Comparison of ENCODE assay signal across 40 cellular contexts in genomic region chr6:129817332-129817731, GRCh38. TPM values are rescaled to one million over a fixed set of nuclear protein-coding genes. Genes with fewer than 3 reads are reported as not detected.
"Had no signal": no experiment of that assay in that cellular context is flagged by ENCODE, and none has a peak within 500 bp of the region (broad histone marks: within the 10 kb centered on the region; RNA-seq: fewer than 3 reads in every experiment).

No MANE protein-coding gene starts in this region.

- H3K27me3 ChIP-seq: brain microvascular endothelial cell, MG63 had no signal

- H3K9me3 Mint-ChIP-seq: activated B cell treated with CpG ODN at 0.5 μM for 24 hours; activated naive CD4-positive, alpha-beta T cell treated with anti-CD3 and anti-CD28 coated beads for 36 hours; activated naive CD4-positive, alpha-beta T cell treated with anti-CD3 and anti-CD28 coated beads, Interleukin-2, amount 50 U/mL, for 72 hours; activated T-cell treated with anti-CD3 and anti-CD28 coated beads, Interleukin-2, amount 50 U/mL, for 4 hours; activated T-helper 1 cell treated with anti-CD3 and anti-CD28 coated beads, Interleukin-12 subunit alpha, Interleukin-12 subunit beta, Interleukin-2, Interleukin-4 antibody, amounts not matched to agents 30 ng/mL and 10 ng/mL and 1 ng/mL, durations not matched to agents 14 hours and 24 hours and 36 hours; T-cell had no signal

- H3K4me1 Mint-ChIP-seq: activated B cell treated with CpG ODN at 0.5 μM for 24 hours, T-cell had no signal

- H3K9me3 ChIP-seq: MG63 had no signal

- H3K27ac Mint-ChIP-seq: activated B cell treated with CpG ODN at 0.5 μM for 24 hours; activated naive CD4-positive, alpha-beta T cell treated with anti-CD3 and anti-CD28 coated beads for 36 hours; activated naive CD4-positive, alpha-beta T cell treated with anti-CD3 and anti-CD28 coated beads, Interleukin-2, amount 50 U/mL, for 72 hours; activated T-helper 1 cell treated with anti-CD3 and anti-CD28 coated beads, Interleukin-12 subunit alpha, Interleukin-12 subunit beta, Interleukin-2, Interleukin-4 antibody, amounts not matched to agents 30 ng/mL and 10 ng/mL and 1 ng/mL, durations not matched to agents 14 hours and 24 hours and 36 hours; T-cell; T-helper 17 cell had no signal

- DNase-seq: activated B cell treated with CpG ODN at 0.5 μM for 24 hours; activated CD4-positive, alpha-beta T cell treated with anti-CD3 and anti-CD28 coated beads for 4 hours; activated CD4-positive, alpha-beta T cell treated with anti-CD3 and anti-CD28 coated beads, Interleukin-2, amount 50 U/mL, for 4 hours; activated CD4-positive, CD25-positive, alpha-beta regulatory T cell treated with anti-CD3 and anti-CD28 coated beads, Interleukin-2, amount 50 U/mL, for 72 hours; activated CD8-positive, alpha-beta memory T cell treated with anti-CD3 and anti-CD28 coated beads, Interleukin-2, amount 50 U/mL, for 4 hours; activated gamma-delta T cell treated with Interleukin-2 at 50 U/mL for 16 hours; activated naive CD4-positive, alpha-beta T cell treated with anti-CD3 and anti-CD28 coated beads for 36 hours; activated T-cell treated with anti-CD3 and anti-CD28 coated beads for 4 hours; activated T-cell treated with anti-CD3 and anti-CD28 coated beads, Interleukin-2, amount 50 U/mL, for 4 hours; amniotic stem cell; aorta; brain microvascular endothelial cell; central memory CD4-positive, alpha-beta T cell; Kasumi-1; KG1; MG63; NCI-H1048; NCI-H1105 treated with DMSO at 0.1 percent for 48 hours; NCI-H1436; NCI-H1694; NCI-H1930; NCI-H2081 treated with DMSO at 0.1 percent for 48 hours; NCI-H226; NCI-H446 treated with DMSO at 0.1 percent for 48 hours; NCI-H524; NCI-H69; NCI-H82; NK-92 treated with Interleukin-12 subunit alpha and Interleukin-12 subunit beta, amount 100 ng/mL, for 24 hours; PC-3; SIG-M5; T-cell; T-helper 17 cell had no signal

- H3K36me3 ChIP-seq: brain microvascular endothelial cell, MG63 had no signal

- ATAC-seq: activated naive CD4-positive, alpha-beta T cell treated with anti-CD3 and anti-CD28 coated beads, Interleukin-2, amount 50 U/mL, for 72 hours; activated T-cell treated with anti-CD3 and anti-CD28 coated beads, Interleukin-2, amount 50 U/mL, for 4 hours; PC-3; Right ventricle myocardium inferior; SK-N-SH treated with all-trans-retinoic acid at 6 μM for 48 hours; T-cell; T-helper 17 cell had no signal

- H3K4me3 ChIP-seq: MG63 had no signal

- H3K36me3 Mint-ChIP-seq: activated naive CD4-positive, alpha-beta T cell treated with anti-CD3 and anti-CD28 coated beads, Interleukin-2, amount 50 U/mL, for 72 hours; T-cell had no signal

- H3K4me3 Mint-ChIP-seq: activated B cell treated with CpG ODN at 0.5 μM for 24 hours; activated naive CD4-positive, alpha-beta T cell treated with anti-CD3 and anti-CD28 coated beads for 36 hours; activated T-cell treated with anti-CD3 and anti-CD28 coated beads, Interleukin-2, amount 50 U/mL, for 4 hours; activated T-helper 1 cell treated with anti-CD3 and anti-CD28 coated beads, Interleukin-12 subunit alpha, Interleukin-12 subunit beta, Interleukin-2, Interleukin-4 antibody, amounts not matched to agents 30 ng/mL and 10 ng/mL and 1 ng/mL, durations not matched to agents 14 hours and 24 hours and 36 hours; T-cell; T-helper 17 cell had no signal

- H3K27ac ChIP-seq: brain microvascular endothelial cell, RWPE1, VCaP had no signal

RNA-seq across cellular contexts. Expression of gene TMEM244, which starts 43.8 kb away (rescaled TPM):
- total RNA-seq: activated B cell treated with CpG ODN at 0.5 μM for 24 hours; activated naive CD4-positive, alpha-beta T cell treated with anti-CD3 and anti-CD28 coated beads for 36 hours; activated naive CD4-positive, alpha-beta T cell treated with anti-CD3 and anti-CD28 coated beads, Interleukin-2, amount 50 U/mL, for 72 hours; activated T-cell treated with anti-CD3 and anti-CD28 coated beads, Interleukin-2, amount 50 U/mL, for 4 hours; activated T-helper 1 cell treated with anti-CD3 and anti-CD28 coated beads, Interleukin-12 subunit alpha, Interleukin-12 subunit beta, Interleukin-2, Interleukin-4 antibody, amounts not matched to agents 30 ng/mL and 10 ng/mL and 1 ng/mL, durations not matched to agents 14 hours and 24 hours and 36 hours; aorta; cerebellum; PC-3; Right ventricle myocardium inferior; SK-MEL-5 had no signal
- polyA plus RNA-seq: aorta had no signal
